18 cellular contexts compared by ENCODE assay signal in the genomic region with DNA sequence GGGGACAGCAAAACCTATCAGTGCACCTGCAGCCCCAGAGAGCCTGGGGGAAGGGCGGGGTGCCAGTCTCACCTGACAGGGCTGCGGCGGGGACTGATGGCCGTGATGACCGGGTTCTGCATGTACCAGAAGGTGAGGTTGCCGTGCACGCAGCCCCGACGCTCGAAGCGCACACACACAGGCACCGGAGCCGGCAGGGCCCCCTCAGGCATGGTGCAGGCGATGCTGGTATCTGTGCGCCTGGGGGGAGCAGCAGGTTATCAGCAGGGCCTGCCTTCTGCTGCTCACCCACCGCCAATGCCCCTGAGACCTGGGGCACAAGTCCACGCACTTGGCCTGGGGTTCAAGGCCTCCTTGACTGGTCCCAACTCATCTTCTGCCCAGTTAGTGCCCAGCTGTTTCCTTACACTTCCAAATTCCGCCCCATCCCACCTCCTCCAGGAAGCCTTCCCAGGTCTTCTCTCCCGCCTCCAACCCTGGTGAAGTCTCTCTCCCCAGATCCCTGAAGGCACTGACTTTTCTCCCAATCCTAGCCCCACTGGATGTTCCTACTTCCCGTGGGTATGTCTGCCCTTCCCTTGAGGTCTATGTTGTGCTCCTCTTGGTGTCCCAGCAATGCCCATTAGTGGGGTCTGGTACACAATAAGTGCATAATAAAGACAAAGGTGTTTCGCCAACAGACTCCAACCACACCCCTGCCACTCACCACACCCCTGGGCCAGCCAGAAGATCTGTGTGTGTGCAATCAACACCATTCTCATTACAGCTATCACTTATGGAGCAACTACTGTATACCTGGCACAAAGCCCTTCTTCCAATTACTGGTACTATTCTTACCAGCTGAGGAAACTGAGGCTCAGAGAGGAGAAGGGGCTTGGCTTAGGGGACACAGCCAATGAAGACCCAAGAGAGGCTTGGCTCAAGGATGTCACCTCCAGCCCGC. TPM values are rescaled to one million over a fixed set of nuclear protein-coding genes. Genes with fewer than 3 reads are reported as not detected.
"Had no signal": no experiment of that assay in that cellular context is flagged by ENCODE, and none has a peak within 500 bp of the region (broad histone marks: within the 10 kb centered on the region; RNA-seq: fewer than 3 reads in every experiment).

No MANE protein-coding gene starts in this region.

- H3K9me3 Mint-ChIP-seq: activated CD4-positive, alpha-beta T cell treated with anti-CD3 and anti-CD28 coated beads, Interleukin-2, amount 10 ng/mL, durations not matched to agents 7 days and 5 days had no signal

- H3K27me3 Mint-ChIP-seq: activated CD4-positive, alpha-beta T cell treated with anti-CD3 and anti-CD28 coated beads, Interleukin-2, amount 10 ng/mL, durations not matched to agents 7 days and 5 days had no signal

- H3K27me3 ChIP-seq: dorsolateral prefrontal cortex, esophagus muscularis mucosa, transverse colon had no signal

- H3K9me3 ChIP-seq: esophagus muscularis mucosa, transverse colon had no signal

- H3K27ac ChIP-seq: dorsolateral prefrontal cortex, esophagus muscularis mucosa, transverse colon had no signal

- H3K4me3 Mint-ChIP-seq: activated CD4-positive, alpha-beta T cell treated with anti-CD3 and anti-CD28 coated beads, Interleukin-2, amount 10 ng/mL, durations not matched to agents 7 days and 5 days had no signal

- H3K36me3 ChIP-seq: transverse colon had no signal

- DNase-seq: activated CD4-positive, alpha-beta T cell treated with anti-CD3 and anti-CD28 coated beads, Interleukin-2, amount 10 ng/mL, durations not matched to agents 7 days and 5 days; activated CD4-positive, CD25-positive, alpha-beta regulatory T cell; activated CD8-positive, alpha-beta memory T cell treated with anti-CD3 and anti-CD28 coated beads for 24 hours; aorta; dorsolateral prefrontal cortex; kidney glomerular epithelial cell; left ventricle myocardium superior; mesendoderm; posterior cingulate gyrus; retina; stimulated activated CD4-positive, alpha-beta T cell treated with anti-CD3 and anti-CD28 coated beads, Interleukin-15, amount 100 ng/mL, for 24 hours; stimulated activated CD4-positive, alpha-beta T cell treated with anti-CD3 and anti-CD28 coated beads, Interleukin-4, amount 100 ng/mL, for 1 hour; stimulated activated naive CD4-positive, alpha-beta T cell treated with Interleukin-2 at 50 U/mL for 16 hours; transverse colon had no signal

- ATAC-seq: left ventricle myocardium superior had no signal

- H3K27ac Mint-ChIP-seq: activated CD4-positive, alpha-beta T cell treated with anti-CD3 and anti-CD28 coated beads, Interleukin-2, amount 10 ng/mL, durations not matched to agents 7 days and 5 days had no signal

- H3K4me3 ChIP-seq: dorsolateral prefrontal cortex, esophagus muscularis mucosa, transverse colon had no signal

RNA-seq across cellular contexts. Expression of gene H1-8, which starts 28.9 kb away (rescaled TPM):
- total RNA-seq: activated CD4-positive, alpha-beta T cell treated with anti-CD3 and anti-CD28 coated beads, Interleukin-2, amount 10 ng/mL, durations not matched to agents 7 days and 5 days; aorta; bronchial epithelial cell; dorsolateral prefrontal cortex; esophagus muscularis mucosa; left ventricle myocardium superior; skeletal muscle tissue; T-helper 2 cell treated with Interferon-gamma antibody and Interleukin-4, amounts not matched to agents 100 ng/mL and 5 ng/mL, for 36 hours; transverse colon had no signal
- polyA plus RNA-seq: aorta had no signal

RNA-seq across cellular contexts. Expression of gene RHO, which starts 43.4 kb away (rescaled TPM):
- total RNA-seq: activated CD4-positive, alpha-beta T cell treated with anti-CD3 and anti-CD28 coated beads, Interleukin-2, amount 10 ng/mL, durations not matched to agents 7 days and 5 days; bronchial epithelial cell; esophagus muscularis mucosa; left ventricle myocardium superior; skeletal muscle tissue; T-helper 2 cell treated with Interferon-gamma antibody and Interleukin-4, amounts not matched to agents 100 ng/mL and 5 ng/mL, for 36 hours; transverse colon had no signal
- polyA plus RNA-seq: aorta had no signal
